ENCODE assay signal across 7 cellular contexts in the genomic region with DNA sequence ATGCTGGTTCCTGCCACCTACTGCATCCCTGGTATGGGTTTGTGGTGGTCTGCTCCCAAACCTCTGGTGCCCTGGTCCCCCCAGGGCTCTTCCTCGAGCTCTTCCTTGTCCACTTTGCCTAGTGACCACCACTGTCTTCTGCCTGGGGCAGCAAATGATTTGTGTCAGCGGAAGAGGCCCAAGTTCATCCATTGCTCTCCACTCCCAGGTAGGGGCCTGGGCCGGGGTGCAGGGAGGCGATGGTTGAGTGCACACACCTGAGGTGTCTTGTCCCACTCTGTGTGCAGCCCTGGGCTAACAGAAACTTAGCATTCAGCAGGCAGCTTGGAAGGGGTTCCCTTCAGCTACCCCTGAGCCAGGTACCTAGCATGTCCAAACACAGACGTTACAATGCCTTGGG.
"Had no signal": no experiment of that assay in that cellular context is flagged by ENCODE, and none has a peak within 500 bp of the region (broad histone marks: within the 10 kb centered on the region; RNA-seq: fewer than 3 reads in every experiment).

No MANE protein-coding gene starts in this region.

- FAIRE-seq: G401.6, GM12878, GM12891, GM12892, GM18507 had no signal

- DNase-seq: GDM1, GF-D8 had no signal

- H3K4me3 ChIP-seq: GM12878 had no signal

- ATAC-seq: GM12878 had no signal
